ENCODE assay signal across 20 cellular contexts in genomic region chr9:29311221-29311620, GRCh38.
DNase-seq lines count a peak whose midpoint lies in the region; ATAC-seq, FAIRE-seq and TF ChIP-seq lines count a peak whose summit lies in the region.
"Had no signal": no experiment of that assay in that cellular context is flagged by ENCODE, and none has a peak within 500 bp of the region (broad histone marks: within the 10 kb centered on the region; RNA-seq: fewer than 3 reads in every experiment).

No MANE protein-coding gene starts in this region.

- H3K4me3 Mint-ChIP-seq in HFFc6: peak overlapping the region; percentile 2; the same call in 1 of the 2 replicates
- H3K4me3 Mint-ChIP-seq in activated CD4-positive, alpha-beta memory T cell treated with anti-CD3 and anti-CD28 coated beads for 36 hours: no peak overlapping the region
- H3K4me3 Mint-ChIP-seq: CD14-positive monocyte; CD8-positive, alpha-beta T cell had no signal

- no peaks in the 10 kb centered on the region for H3K9me3 ChIP-seq in osteoblast (ENCODE audit: low read depth, low read length)

- no peaks in the 10 kb centered on the region for H3K36me3 ChIP-seq in osteoblast (ENCODE audit: insufficient read depth, low read length)

- TF ChIP-seq CTCF in HFFc6 (IDR thresholded peaks at IDR 0.05) (no peak), choroid plexus epithelial cell (conservative IDR thresholded peaks at IDR 0.05; ENCODE audit: low read depth, low read length) (no peak), osteoblast (IDR thresholded peaks at IDR 0.05; ENCODE audit: extremely low read depth, low read depth, low read length) (no peak)

- DNase-seq in HFFc6 (no peak), RCC 7860 (ENCODE audit: low spot score) (peak; percentile 75), choroid plexus epithelial cell (ENCODE audit: low read depth) (peak; percentile 34), osteoblast (ENCODE audit: insufficient read length, low spot score, missing footprints) (peak; percentile 68), RKO (ENCODE audit: low spot score) (no peak), NCI-H187 (lab: John Stamatoyannopoulos, UW) (no peak)
- no peak for DNase-seq in activated CD4-positive, alpha-beta memory T cell treated with anti-CD3 and anti-CD28 coated beads for 36 hours
- DNase-seq: CD8-positive, alpha-beta T cell; COR-L47; DMS153; DMS79 treated with DMSO at 0.1 percent for 48 hours; GF-D8 had no signal

- CTCF ChIA-PET in activated CD4-positive, alpha-beta memory T cell treated with anti-CD3 and anti-CD28 coated beads for 36 hours (lab: Charles Lee): no interaction called here

- no peak overlapping the region for H3K27ac ChIP-seq in osteoblast (ENCODE audit: low read depth, low read length)

- POLR2A ChIA-PET in activated CD4-positive, alpha-beta memory T cell treated with anti-CD3 and anti-CD28 coated beads for 36 hours (lab: Charles Lee): no interaction called here

- H3K9me3 Mint-ChIP-seq in HFFc6: no peaks in the 10 kb centered on the region
- H3K9me3 Mint-ChIP-seq in activated CD4-positive, alpha-beta memory T cell treated with anti-CD3 and anti-CD28 coated beads for 36 hours: peaks cover 3% of the 10 kb centered on the region

- H3K4me1 Mint-ChIP-seq in HFFc6 (ENCODE audit: low read depth): peaks cover 9% of the 10 kb centered on the region
- H3K4me1 Mint-ChIP-seq in activated CD4-positive, alpha-beta memory T cell treated with anti-CD3 and anti-CD28 coated beads for 36 hours (ENCODE audit: low read depth): no peaks in the 10 kb centered on the region
- H3K4me1 Mint-ChIP-seq: CD14-positive monocyte had no signal

- no peak overlapping the region for H2AFZ ChIP-seq in osteoblast (ENCODE audit: low read length)

- no peak for ATAC-seq in HG03135 (IDR thresholded peaks at IDR 0.05; ENCODE audit: unreplicated experiment)
- ATAC-seq: CD8-positive, alpha-beta T cell; HCT116; HepG2 had no signal

- H3K27me3 ChIP-seq in osteoblast (ENCODE audit: insufficient read depth, low read length): no peaks in the 10 kb centered on the region

- intact Hi-C loops in activated CD4-positive, alpha-beta memory T cell treated with anti-CD3 and anti-CD28 coated beads for 36 hours (cut with micrococcal nuclease): no loop called here

- no peaks in the 10 kb centered on the region; the same call in 1 of the 2 replicates for H3K27me3 Mint-ChIP-seq in HFFc6 (ENCODE audit: insufficient read depth)
- no peaks in the 10 kb centered on the region for H3K27me3 Mint-ChIP-seq in activated CD4-positive, alpha-beta memory T cell treated with anti-CD3 and anti-CD28 coated beads for 36 hours

- no peak overlapping the region for H3K4me3 ChIP-seq in choroid plexus epithelial cell (ENCODE audit: low read depth, low read length)
- H3K4me3 ChIP-seq in osteoblast (ENCODE audit: insufficient read depth, low read length): no peak overlapping the region

- H3K4me2 ChIP-seq in osteoblast (ENCODE audit: insufficient read depth, low read length): no peak overlapping the region

- FAIRE-seq in RCC 7860 (lab: Jason Lieb, UNC): no peak
- FAIRE-seq: D721Med, GM19239, H1, HepG2, HTR-8/SVneo had no signal

- no peaks in the 10 kb centered on the region for H4K20me1 ChIP-seq in osteoblast (ENCODE audit: insufficient read depth, low read length)

- H3K27ac Mint-ChIP-seq in HFFc6: no peak overlapping the region
- H3K27ac Mint-ChIP-seq in activated CD4-positive, alpha-beta memory T cell treated with anti-CD3 and anti-CD28 coated beads for 36 hours: no peak overlapping the region
- H3K27ac Mint-ChIP-seq: CD14-positive monocyte; CD8-positive, alpha-beta T cell had no signal

- H3K4me1 ChIP-seq in osteoblast (ENCODE audit: insufficient read depth, low read length): no peaks in the 10 kb centered on the region

- H3K36me3 Mint-ChIP-seq in HFFc6 (ENCODE audit: low read depth): no peaks in the 10 kb centered on the region
- no peaks in the 10 kb centered on the region for H3K36me3 Mint-ChIP-seq in activated CD4-positive, alpha-beta memory T cell treated with anti-CD3 and anti-CD28 coated beads for 36 hours
- H3K36me3 Mint-ChIP-seq: CD14-positive monocyte; CD8-positive, alpha-beta T cell had no signal

- no peaks in the 10 kb centered on the region for H3K79me2 ChIP-seq in osteoblast (ENCODE audit: insufficient read depth, low read length)

Comparison
In these comparisons a context has a peak if more than half of its experiments do, and no peak if none do; other contexts are left out.
1. DNase-seq: peak in RCC 7860 (single experiment), choroid plexus epithelial cell (single experiment) and osteoblast (single experiment); none in HFFc6 (single experiment), RKO (single experiment), activated CD4-positive, alpha-beta memory T cell treated with anti-CD3 and anti-CD28 coated beads for 36 hours (single experiment) and NCI-H187 (0 of 2).